8 cellular contexts compared by ENCODE assay signal in genomic region chr22:27120036-27120435, GRCh38.
"Had no signal": no experiment of that assay in that cellular context is flagged by ENCODE, and none has a peak within 500 bp of the region (broad histone marks: within the 10 kb centered on the region; RNA-seq: fewer than 3 reads in every experiment).

No MANE protein-coding gene starts in this region.

- H3K9me3 ChIP-seq: HAP-1 had no signal

- H3K27ac ChIP-seq: GM23248 had no signal

- H3K4me3 ChIP-seq: GM23248, HAP-1, K562 had no signal

- H3K4me1 ChIP-seq: HAP-1 had no signal

- FAIRE-seq: HTR-8/SVneo, K562 had no signal

- H3K36me3 ChIP-seq: HAP-1 had no signal

- DNase-seq: GM23248, GOT3, H7, IMR-90 had no signal

- ATAC-seq: HCT116, K562 had no signal
